Comparison of ENCODE assay signal across 11 cellular contexts in the genomic region with DNA sequence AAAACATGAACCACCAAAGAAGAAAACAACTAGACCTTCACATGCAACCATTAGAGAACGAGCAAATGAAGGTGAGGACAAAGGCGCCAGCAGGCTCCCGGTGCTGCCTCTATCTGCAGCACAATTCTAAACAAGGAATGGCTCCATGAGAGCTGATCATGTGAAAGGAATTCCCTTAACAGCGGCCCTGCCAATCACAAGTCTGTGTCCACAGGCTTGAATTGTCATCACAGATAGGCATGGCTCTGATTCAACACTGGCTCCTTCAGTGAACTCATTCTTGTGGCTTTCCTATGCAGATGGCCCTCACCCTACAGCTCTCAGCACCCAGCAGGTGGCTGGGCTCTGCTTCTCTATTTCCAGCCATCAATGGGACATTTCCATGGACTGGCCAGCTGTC. TPM values are rescaled to one million over a fixed set of nuclear protein-coding genes. Genes with fewer than 3 reads are reported as not detected.
DNase-seq lines count a peak whose midpoint lies in the region; ATAC-seq and TF ChIP-seq lines count a peak whose summit lies in the region.
"Had no signal": no experiment of that assay in that cellular context is flagged by ENCODE, and none has a peak within 500 bp of the region (broad histone marks: within the 10 kb centered on the region; RNA-seq: fewer than 3 reads in every experiment).

No MANE protein-coding gene starts in this region.

- H3K27ac Mint-ChIP-seq in naive thymus-derived CD8-positive, alpha-beta T cell, result no peak overlapping the region
- H3K27ac Mint-ChIP-seq: activated T-helper 2 cell treated with anti-CD3 and anti-CD28 coated beads, Interferon-gamma antibody, Interleukin-2, Interleukin-4, amounts not matched to agents 10 μg/mL and 5 μg/mL and 100 μg/mL, durations not matched to agents 14 hours and 24 hours and 36 hours; CD4-positive, CD25-positive, alpha-beta regulatory T cell had no signal

- POLR2A ChIA-PET in naive thymus-derived CD8-positive, alpha-beta T cell (lab: Charles Lee), result no interaction called here

- TF ChIP-seq CTCF in astrocyte of the spinal cord (IDR thresholded peaks at IDR 0.05; ENCODE audit: low read depth, low read length), result peak; percentile 5

- in situ Hi-C loops in ACHN (cut with HindIII; ENCODE audit: low pct_ligation_motif_present, low pct_unique_long_range_greater_than_20kb, low sequenced_read_pairs), result no loop called here
- in situ Hi-C loops in astrocyte of the spinal cord (cut with HindIII; ENCODE audit: low sequenced_read_pairs), result no loop called here

- no peak overlapping the region for H3K4me3 Mint-ChIP-seq in naive thymus-derived CD8-positive, alpha-beta T cell
- H3K4me3 Mint-ChIP-seq: CD4-positive, CD25-positive, alpha-beta regulatory T cell had no signal

- peak; percentile 94 for DNase-seq in ACHN
- peak; percentile 11 for DNase-seq in LoVo (ENCODE audit: low spot score)
- DNase-seq in astrocyte of the spinal cord (ENCODE audit: low read depth, low spot score), result peak; percentile 89
- peak; percentile 91 for DNase-seq in iris pigment epithelial cell (ENCODE audit: low read depth)
- DNase-seq in stimulated activated CD4-positive, alpha-beta T cell treated with anti-CD3 and anti-CD28 coated beads, Interleukin-1b, Interleukin-23, amount 100 ng/mL, for 48 hours, result no peak
- no peak for DNase-seq in OCI-M2 (lab: John Stamatoyannopoulos, UW; ENCODE audit: unreplicated experiment)
- no peak for DNase-seq in naive thymus-derived CD8-positive, alpha-beta T cell
- DNase-seq in NCI-H1930 (lab: John Stamatoyannopoulos, UW), result no peak
- DNase-seq: CD4-positive, CD25-positive, alpha-beta regulatory T cell; NCI-H526 treated with DMSO at 0.1 percent for 48 hours had no signal

- ATAC-seq in naive thymus-derived CD8-positive, alpha-beta T cell, result no peak

- H3K27me3 Mint-ChIP-seq in naive thymus-derived CD8-positive, alpha-beta T cell, result peaks cover 0 to 5% (median 0%) of the 10 kb centered on the region in 5 donors

- H3K4me3 ChIP-seq in astrocyte of the spinal cord (ENCODE audit: low read depth, low read length), result no peak overlapping the region

- no peaks in the 10 kb centered on the region for H3K36me3 Mint-ChIP-seq in naive thymus-derived CD8-positive, alpha-beta T cell
- H3K36me3 Mint-ChIP-seq: CD4-positive, CD25-positive, alpha-beta regulatory T cell had no signal

- no peaks in the 10 kb centered on the region for H3K4me1 Mint-ChIP-seq in naive thymus-derived CD8-positive, alpha-beta T cell
- H3K4me1 Mint-ChIP-seq: CD4-positive, CD25-positive, alpha-beta regulatory T cell had no signal

- H3K9me3 Mint-ChIP-seq in naive thymus-derived CD8-positive, alpha-beta T cell, result no peaks in the 10 kb centered on the region
- H3K9me3 Mint-ChIP-seq: activated T-helper 2 cell treated with anti-CD3 and anti-CD28 coated beads, Interferon-gamma antibody, Interleukin-2, Interleukin-4, amounts not matched to agents 10 μg/mL and 5 μg/mL and 100 μg/mL, durations not matched to agents 14 hours and 24 hours and 36 hours; CD4-positive, CD25-positive, alpha-beta regulatory T cell had no signal

RNA-seq across cellular contexts. Expression of gene LAMB1, which starts 36.3 kb away (rescaled TPM):
- total RNA-seq in naive thymus-derived CD8-positive, alpha-beta T cell, result 1 to 10 TPM in 1 of 2 experiments, under 1 TPM in 1; 0.13 to 1.5 TPM
- polyA plus RNA-seq in naive thymus-derived CD8-positive, alpha-beta T cell, result under 1 TPM in 2 of 3 donors, not detected in 1; 0.37 to 0.77 TPM

Comparison
In these comparisons a context has a peak if more than half of its experiments do, and no peak if none do; other contexts are left out.
1. DNase-seq: peak in ACHN (single experiment), LoVo (single experiment), astrocyte of the spinal cord (single experiment) and iris pigment epithelial cell (single experiment); none in stimulated activated CD4-positive, alpha-beta T cell treated with anti-CD3 and anti-CD28 coated beads, Interleukin-1b, Interleukin-23, amount 100 ng/mL, for 48 hours (single experiment), OCI-M2 (single experiment), naive thymus-derived CD8-positive, alpha-beta T cell (0 of 10) and NCI-H1930 (0 of 2).